ENCODE assay signal across 22 cellular contexts in the genomic region with DNA sequence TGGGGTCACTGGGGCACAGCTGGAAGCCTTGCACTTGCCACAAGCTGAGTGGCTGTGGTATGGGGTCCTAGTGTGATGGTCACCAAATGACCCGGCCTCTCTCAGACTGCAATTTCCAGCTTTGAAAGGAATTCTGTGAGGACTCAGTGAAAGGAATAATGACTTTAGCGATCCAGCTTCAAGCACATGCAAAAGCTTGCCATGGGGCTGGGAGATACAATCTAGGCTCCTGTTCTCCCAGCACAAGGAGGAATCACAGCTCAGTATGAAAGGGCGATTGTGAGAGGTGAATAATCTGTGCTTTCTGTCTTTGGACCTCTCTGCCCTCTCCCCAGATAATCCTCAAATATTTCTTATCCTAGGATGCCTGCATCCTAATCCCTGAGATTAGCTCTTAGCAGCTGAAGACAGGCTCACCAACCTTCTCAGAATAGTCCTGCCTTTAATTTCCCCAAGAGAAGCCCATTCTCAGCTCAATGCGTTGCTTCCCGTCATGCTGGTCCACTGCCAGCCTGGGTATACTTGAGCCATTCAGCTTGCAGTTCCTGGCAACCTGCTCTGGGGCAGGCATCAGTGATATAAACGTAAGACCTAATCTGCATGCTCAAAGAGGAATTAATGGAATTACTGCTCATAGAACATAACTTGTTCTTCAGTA. TPM values are rescaled to one million over a fixed set of nuclear protein-coding genes. Genes with fewer than 3 reads are reported as not detected.
DNase-seq lines count a peak whose midpoint lies in the region; ATAC-seq and TF ChIP-seq lines count a peak whose summit lies in the region.
"Had no signal": no experiment of that assay in that cellular context is flagged by ENCODE, and none has a peak within 500 bp of the region (broad histone marks: within the 10 kb centered on the region; RNA-seq: fewer than 3 reads in every experiment).

No MANE protein-coding gene starts in this region.

- H3K4me2 ChIP-seq in osteoblast (ENCODE audit: insufficient read depth, low read length): no peak overlapping the region
- H3K4me2 ChIP-seq in mammary epithelial cell (ENCODE audit: insufficient read depth, low read depth, low read length): no peak overlapping the region
- H3K4me2 ChIP-seq: PC-9 had no signal

- H2AFZ ChIP-seq in osteoblast (ENCODE audit: low read length) (no peak overlapping the region), mammary epithelial cell (ENCODE audit: low read depth, low read length) (no peak overlapping the region)
- H2AFZ ChIP-seq: PC-9 had no signal

- TF ChIP-seq POLR2A in esophagus muscularis mucosa (IDR thresholded peaks at IDR 0.05; ENCODE audit: low read depth): no peak

- H3K36me3 ChIP-seq in esophagus muscularis mucosa: no peaks in the 10 kb centered on the region
- no peaks in the 10 kb centered on the region for H3K36me3 ChIP-seq in osteoblast (ENCODE audit: insufficient read depth, low read length)
- H3K36me3 ChIP-seq in mammary epithelial cell (ENCODE audit: insufficient read depth, low read length): no peaks in the 10 kb centered on the region
- H3K36me3 ChIP-seq: pancreas, stomach had no signal

- in situ Hi-C loops in mammary epithelial cell (cut with MboI; ENCODE audit: low sequenced_read_pairs in 2 of 2): no loop called here

- DNase-seq in right cardiac atrium (peak in 2 of 3 donors; percentile 57 to 59), Right ventricle myocardium superior (no peak), esophagus muscularis mucosa (ENCODE audit: extremely low spot score) (no peak), occipital lobe (lab: John Stamatoyannopoulos, UW) (peak; percentile 57), osteoblast (ENCODE audit: insufficient read length, low spot score, missing footprints) (no peak), mammary epithelial cell (no peak)
- DNase-seq in stimulated activated CD4-positive, alpha-beta T cell treated with anti-CD3 and anti-CD28 coated beads, Interleukin-2, amount 100 ng/mL, for 48 hours: no peak
- DNase-seq: ACHN; activated CD8-positive, alpha-beta T cell treated with anti-CD3 and anti-CD28 coated beads, Interleukin-2, amount 10 ng/mL, durations not matched to agents 7 days and 5 days; activated naive CD4-positive, alpha-beta T cell treated with anti-CD3 and anti-CD28 coated beads, Interleukin-2, amount 50 U/mL, for 16 hours; activated T-cell treated with anti-CD3 and anti-CD28 coated beads, Interleukin-2, amount 50 U/mL, for 24 hours; DMS 273 treated with DMSO at 0.1 percent for 48 hours; foreskin keratinocyte; GDM1; NCI-H1417 treated with DMSO at 0.1 percent for 48 hours; NCI-H2171 treated with DMSO at 0.1 percent for 48 hours; NCI-H748 treated with DMSO at 0.1 percent for 48 hours; pancreas; PC-9; stomach had no signal

- H3K9me3 ChIP-seq in right cardiac atrium (ENCODE audit: control insufficient read depth, low read length): no peaks in the 10 kb centered on the region
- H3K9me3 ChIP-seq in esophagus muscularis mucosa: no peaks in the 10 kb centered on the region
- no peaks in the 10 kb centered on the region for H3K9me3 ChIP-seq in osteoblast (ENCODE audit: low read depth, low read length)
- H3K9me3 ChIP-seq in mammary epithelial cell (replicated peaks; ENCODE audit: insufficient read depth, low read length): no peaks in the 10 kb centered on the region
- H3K9me3 ChIP-seq: body of pancreas, pancreas, stomach had no signal

- H3K27me3 ChIP-seq in right cardiac atrium (ENCODE audit: control insufficient read depth, insufficient read depth) (no peaks in the 10 kb centered on the region), esophagus muscularis mucosa (no peaks in the 10 kb centered on the region), osteoblast (ENCODE audit: insufficient read depth, low read length) (no peaks in the 10 kb centered on the region), mammary epithelial cell (ENCODE audit: insufficient read depth, low read length) (no peaks in the 10 kb centered on the region)
- H3K27me3 ChIP-seq: body of pancreas, foreskin keratinocyte, pancreas, stomach had no signal

- H3K27ac ChIP-seq in right cardiac atrium (ENCODE audit: low read length) (peak overlapping the region; percentile 55), esophagus muscularis mucosa (replicated peaks in 1 of 4) (peak overlapping the region; percentile 21 to 48 (median 36)), osteoblast (ENCODE audit: low read depth, low read length) (no peak overlapping the region), mammary epithelial cell (ENCODE audit: insufficient read depth, low read depth, low read length) (no peak overlapping the region)
- H3K27ac ChIP-seq: body of pancreas, foreskin keratinocyte, pancreas, PC-9 had no signal

- no peak overlapping the region for H3K9ac ChIP-seq in mammary epithelial cell (ENCODE audit: insufficient read depth, low read length)

- BruUV-seq in mammary epithelial cell (replicated peaks; lab: Mats Ljungman, UMichigan): no TSS peak

- ATAC-seq in right cardiac atrium: peak in 1 of 2 donors; percentile 3
- no peak for ATAC-seq in Right ventricle myocardium superior (ENCODE audit: poor library complexity)
- no peak for ATAC-seq in GM21786 (IDR thresholded peaks at IDR 0.05; ENCODE audit: unreplicated experiment)
- ATAC-seq: activated CD8-positive, alpha-beta T cell treated with anti-CD3 and anti-CD28 coated beads, Interleukin-2, amount 10 ng/mL, durations not matched to agents 7 days and 5 days; body of pancreas; foreskin keratinocyte had no signal

- TF ChIP-seq CTCF in esophagus muscularis mucosa (IDR thresholded peaks at IDR 0.05): no peak
- no peak for TF ChIP-seq CTCF in osteoblast (IDR thresholded peaks at IDR 0.05; ENCODE audit: extremely low read depth, low read depth, low read length)
- TF ChIP-seq CTCF in mammary epithelial cell (conservative IDR thresholded peaks at IDR 0.05 in 1 of 2, IDR thresholded peaks at IDR 0.05 in 1 of 2; ENCODE audit: extremely low read depth in 1 of 2, insufficient read depth in 1 of 2, low read depth in 1 of 2, low read length in 2 of 2): no peak

- CTCF ChIA-PET in mammary epithelial cell (lab: Charles Lee; ENCODE audit: low non-redundant PET): no interaction called here

- H4K20me1 ChIP-seq in osteoblast (ENCODE audit: insufficient read depth, low read length): no peaks in the 10 kb centered on the region
- no peaks in the 10 kb centered on the region for H4K20me1 ChIP-seq in mammary epithelial cell (ENCODE audit: insufficient read depth, low read length)

- dilution Hi-C loops in mammary epithelial cell (cut with HindIII; ENCODE audit: low sequenced_read_pairs): no loop called here

- H3K79me2 ChIP-seq in osteoblast (ENCODE audit: insufficient read depth, low read length) (no peaks in the 10 kb centered on the region), mammary epithelial cell (ENCODE audit: insufficient read depth, low read length) (no peaks in the 10 kb centered on the region)

- intact Hi-C loops in right cardiac atrium (cut with DNase I): no loop called here
- intact Hi-C loops in Right ventricle myocardium superior (cut with DNase I): no loop called here
- intact Hi-C loops in esophagus muscularis mucosa (cut with DNase I): no loop called here
- intact Hi-C loops in mammary epithelial cell (cut with micrococcal nuclease): no loop called here

- WGBS in right cardiac atrium: 67% methylated on average over 6 of the region's 6 CpGs
- 77% methylated on average over 6 of the region's 6 CpGs for WGBS in esophagus muscularis mucosa
- WGBS in mammary epithelial cell (ENCODE audit: low coverage, missing lambda C conversion rate): 52% methylated on average over 6 of the region's 6 CpGs

- TF ChIP-seq EP300 in esophagus muscularis mucosa (IDR thresholded peaks at IDR 0.05): no peak

- no peak overlapping the region for H3K4me3 ChIP-seq in right cardiac atrium (ENCODE audit: low read length)
- H3K4me3 ChIP-seq in esophagus muscularis mucosa: no peak overlapping the region
- H3K4me3 ChIP-seq in osteoblast (ENCODE audit: insufficient read depth, low read length): no peak overlapping the region
- H3K4me3 ChIP-seq in mammary epithelial cell (replicated peaks in 1 of 3; ENCODE audit: insufficient read depth in 1 of 3, low read depth in 2 of 3, low read length in 3 of 3): no peak overlapping the region
- H3K4me3 ChIP-seq: body of pancreas, pancreas, PC-9, stomach had no signal

- peaks cover 10% of the 10 kb centered on the region for H3K4me1 ChIP-seq in right cardiac atrium (ENCODE audit: control insufficient read depth, insufficient read depth, low read length)
- H3K4me1 ChIP-seq in esophagus muscularis mucosa: peaks cover 20 to 45% (median 30%) of the 10 kb centered on the region in 4 donors
- H3K4me1 ChIP-seq in osteoblast (ENCODE audit: insufficient read depth, low read length): no peaks in the 10 kb centered on the region
- H3K4me1 ChIP-seq in mammary epithelial cell (ENCODE audit: insufficient read depth, low read length): no peaks in the 10 kb centered on the region
- H3K4me1 ChIP-seq: foreskin keratinocyte, pancreas had no signal

RNA-seq across cellular contexts. Expression of a gene that starts 15.0 kb away (rescaled TPM):
- 10 to 100 TPM in 1 of 4 donors, 1 to 10 TPM in 3; 6.7 to 17.2 (median 7.3) TPM for total RNA-seq in right cardiac atrium
- polyA plus RNA-seq in right cardiac atrium: 4.8 TPM
- total RNA-seq in Right ventricle myocardium superior: 6.1 TPM
- total RNA-seq in esophagus muscularis mucosa: 10 to 100 TPM; 15.8 to 45.7 (median 33.1) TPM
- 8.6 TPM for total RNA-seq in occipital lobe
- total RNA-seq in osteoblast: 7.1 and 7.6 TPM in 2 replicates
- total RNA-seq in mammary epithelial cell: 10 to 100 TPM; 16.8 to 18.1 TPM
- 10.0 TPM for polyA plus RNA-seq in mammary epithelial cell
- 5.0 TPM for polyA minus RNA-seq in mammary epithelial cell

RNA-seq across cellular contexts. Expression of a gene that starts 26.1 kb away (rescaled TPM):
- total RNA-seq in right cardiac atrium (10 to 100 TPM; 15.7 to 18.9 (median 17.3) TPM), Right ventricle myocardium superior (12.5 TPM), esophagus muscularis mucosa (10 to 100 TPM; 14.1 to 17.4 (median 14.5) TPM), occipital lobe (14.7 TPM), osteoblast (16.6 and 18.6 TPM in 2 replicates), mammary epithelial cell (10 to 100 TPM; 13.2 to 25.9 TPM)
- polyA plus RNA-seq in right cardiac atrium (13.2 TPM), mammary epithelial cell (15.7 TPM)
- 26.1 TPM for polyA minus RNA-seq in mammary epithelial cell

Comparison
In these comparisons a context has a peak if more than half of its experiments do, and no peak if none do; other contexts are left out.
1. DNase-seq: peak in right cardiac atrium (2 of 3) and occipital lobe (single experiment); none in Right ventricle myocardium superior (single experiment), esophagus muscularis mucosa (single experiment), stimulated activated CD4-positive, alpha-beta T cell treated with anti-CD3 and anti-CD28 coated beads, Interleukin-2, amount 100 ng/mL, for 48 hours (0 of 2), osteoblast (single experiment) and mammary epithelial cell (single experiment).
2. H3K27ac ChIP-seq: peak in right cardiac atrium (single experiment) and esophagus muscularis mucosa (4 of 4); none in osteoblast (single experiment) and mammary epithelial cell (single experiment).